ENCODE assay signal across 13 cellular contexts in the genomic region with DNA sequence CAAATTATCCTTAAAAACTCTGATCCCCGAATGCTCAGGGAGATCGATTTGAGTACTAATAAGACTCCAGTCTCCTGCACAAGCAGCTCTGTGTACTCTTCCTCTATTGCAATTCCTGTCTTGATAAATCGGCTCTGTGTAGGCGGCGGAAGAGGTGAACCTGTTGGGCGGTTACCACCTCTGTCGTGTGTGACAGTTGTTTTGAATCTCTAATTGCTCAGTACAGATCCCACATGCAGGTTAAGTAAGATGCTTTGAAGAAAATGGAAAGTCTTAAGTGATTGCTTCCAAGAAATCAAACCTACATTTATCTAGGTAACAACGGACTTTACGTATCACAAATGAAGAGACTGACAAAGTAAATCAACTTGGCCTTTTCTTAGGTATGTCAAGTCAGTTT. TPM values are rescaled to one million over a fixed set of nuclear protein-coding genes. Genes with fewer than 3 reads are reported as not detected.
DNase-seq lines count a peak whose midpoint lies in the region; ATAC-seq and TF ChIP-seq lines count a peak whose summit lies in the region.
"Had no signal": no experiment of that assay in that cellular context is flagged by ENCODE, and none has a peak within 500 bp of the region (broad histone marks: within the 10 kb centered on the region; RNA-seq: fewer than 3 reads in every experiment).

No MANE protein-coding gene starts in this region.

- H3K4me3 ChIP-seq in heart right ventricle: no peak overlapping the region
- H3K4me3 ChIP-seq: BLaER1 had no signal

- CTCF ChIA-PET in WTC11 (lab: Charles Lee): no interaction called here

- no peak overlapping the region for H3K4me3 Mint-ChIP-seq in activated naive CD8-positive, alpha-beta T cell treated with anti-CD3 and anti-CD28 coated beads, Interleukin-2, amount 50 U/mL, for 24 hours
- no peak overlapping the region for H3K4me3 Mint-ChIP-seq in WTC11
- H3K4me3 Mint-ChIP-seq: stimulated activated memory B cell treated with anti-CD40 and anti-IgM and Interleukin-4, amounts not matched to agents 10 μg/mL and 1 μg/mL and 100 μg/mL, for 72 hours had no signal

- 93 to 94% methylated on average over 9 of the region's 9 CpGs for WGBS in heart right ventricle, 2 donors

- H3K27me3 ChIP-seq in heart right ventricle: no peaks in the 10 kb centered on the region
- H3K27me3 ChIP-seq: BLaER1 had no signal

- TF ChIP-seq CTCF in WTC11 (IDR thresholded peaks at IDR 0.05) (no peak), heart right ventricle (IDR thresholded peaks at IDR 0.05) (no peak)

- peaks cover 0 to 70% (median 4%) of the 10 kb centered on the region in 9 donors for H3K36me3 ChIP-seq in heart right ventricle

- H3K27ac ChIP-seq in heart right ventricle: no peak overlapping the region
- H3K27ac ChIP-seq: BLaER1 had no signal

- peaks cover 0 to 9% (median 0%) of the 10 kb centered on the region in 9 donors for H3K4me1 ChIP-seq in heart right ventricle
- H3K4me1 ChIP-seq: BLaER1 had no signal

- H3K9me3 ChIP-seq in heart right ventricle: no peaks in the 10 kb centered on the region
- H3K9me3 ChIP-seq: BLaER1 had no signal

- POLR2A ChIA-PET in WTC11 (lab: Charles Lee): no interaction called here

- H3K9me3 Mint-ChIP-seq in activated naive CD8-positive, alpha-beta T cell treated with anti-CD3 and anti-CD28 coated beads, Interleukin-2, amount 50 U/mL, for 24 hours: no peaks in the 10 kb centered on the region
- no peaks in the 10 kb centered on the region for H3K9me3 Mint-ChIP-seq in WTC11
- H3K9me3 Mint-ChIP-seq: stimulated activated memory B cell treated with anti-CD40 and anti-IgM and Interleukin-4, amounts not matched to agents 10 μg/mL and 1 μg/mL and 100 μg/mL, for 72 hours had no signal

- ATAC-seq in activated naive CD8-positive, alpha-beta T cell treated with anti-CD3 and anti-CD28 coated beads, Interleukin-2, amount 50 U/mL, for 24 hours: peak; percentile 56
- ATAC-seq in WTC11: no peak
- no peak for ATAC-seq in heart right ventricle
- ATAC-seq: stimulated activated memory B cell treated with anti-CD40 and anti-IgM and Interleukin-4, amounts not matched to agents 10 μg/mL and 1 μg/mL and 100 μg/mL, for 72 hours had no signal

- DNase-seq in T follicular helper cell (ENCODE audit: low read depth): peak; percentile 51
- DNase-seq in activated CD4-positive, alpha-beta T cell treated with anti-CD3 and anti-CD28 coated beads, Interleukin-2, amount 50 U/mL, for 48 hours: peak; percentile 66 to 76
- DNase-seq in activated naive CD8-positive, alpha-beta T cell treated with anti-CD3 and anti-CD28 coated beads, Interleukin-2, amount 50 U/mL, for 24 hours: no peak
- DNase-seq in stimulated activated CD4-positive, alpha-beta T cell treated with anti-CD3 and anti-CD28 coated beads, Interleukin-2, amount 100 ng/mL, for 48 hours: peak; percentile 48 to 53
- no peak for DNase-seq in middle frontal gyrus (ENCODE audit: extremely low spot score, low spot score)
- no peak for DNase-seq in WTC11 (ENCODE audit: low spot score)
- no peak for DNase-seq in heart right ventricle
- no peak for DNase-seq in midbrain (lab: John Stamatoyannopoulos, UW)
- DNase-seq: amniotic stem cell, Karpas-422, NCI-H2107 had no signal

- intact Hi-C loops in heart right ventricle (cut with DNase I): no loop called here

- H3K36me3 Mint-ChIP-seq in activated naive CD8-positive, alpha-beta T cell treated with anti-CD3 and anti-CD28 coated beads, Interleukin-2, amount 50 U/mL, for 24 hours (ENCODE audit: low read depth): peaks cover 33% of the 10 kb centered on the region
- H3K36me3 Mint-ChIP-seq in WTC11: peaks cover 7% of the 10 kb centered on the region

- H3K27ac Mint-ChIP-seq in activated naive CD8-positive, alpha-beta T cell treated with anti-CD3 and anti-CD28 coated beads, Interleukin-2, amount 50 U/mL, for 24 hours: peak overlapping the region; percentile 21
- no peak overlapping the region; the same call in 1 of the 2 replicates for H3K27ac Mint-ChIP-seq in WTC11
- H3K27ac Mint-ChIP-seq: stimulated activated memory B cell treated with anti-CD40 and anti-IgM and Interleukin-4, amounts not matched to agents 10 μg/mL and 1 μg/mL and 100 μg/mL, for 72 hours had no signal

- H3K4me1 Mint-ChIP-seq in activated naive CD8-positive, alpha-beta T cell treated with anti-CD3 and anti-CD28 coated beads, Interleukin-2, amount 50 U/mL, for 24 hours: peaks cover 4% of the 10 kb centered on the region
- H3K4me1 Mint-ChIP-seq in WTC11: peaks cover 6% of the 10 kb centered on the region
- H3K4me1 Mint-ChIP-seq: stimulated activated memory B cell treated with anti-CD40 and anti-IgM and Interleukin-4, amounts not matched to agents 10 μg/mL and 1 μg/mL and 100 μg/mL, for 72 hours had no signal

- no peaks in the 10 kb centered on the region for H3K27me3 Mint-ChIP-seq in activated naive CD8-positive, alpha-beta T cell treated with anti-CD3 and anti-CD28 coated beads, Interleukin-2, amount 50 U/mL, for 24 hours
- no peaks in the 10 kb centered on the region for H3K27me3 Mint-ChIP-seq in WTC11 (ENCODE audit: low read depth)
- H3K27me3 Mint-ChIP-seq: stimulated activated memory B cell treated with anti-CD40 and anti-IgM and Interleukin-4, amounts not matched to agents 10 μg/mL and 1 μg/mL and 100 μg/mL, for 72 hours had no signal

TF ChIP-seq in WTC11, 78 proteins besides CTCF, POLR2A, EP300 and RAD21 (continues in another document):
- TF ChIP-seq OVOL2 (CRISPR knock-in tag; IDR thresholded peaks at IDR 0.05; ENCODE audit: borderline replicate concordance): no peak
- no peak for TF ChIP-seq SP1 (CRISPR knock-in tag; conservative IDR thresholded peaks at IDR 0.05)
- TF ChIP-seq SMAD3 (CRISPR knock-in tag; IDR thresholded peaks at IDR 0.05; ENCODE audit: borderline replicate concordance): no peak
- TF ChIP-seq, protein P1, sequence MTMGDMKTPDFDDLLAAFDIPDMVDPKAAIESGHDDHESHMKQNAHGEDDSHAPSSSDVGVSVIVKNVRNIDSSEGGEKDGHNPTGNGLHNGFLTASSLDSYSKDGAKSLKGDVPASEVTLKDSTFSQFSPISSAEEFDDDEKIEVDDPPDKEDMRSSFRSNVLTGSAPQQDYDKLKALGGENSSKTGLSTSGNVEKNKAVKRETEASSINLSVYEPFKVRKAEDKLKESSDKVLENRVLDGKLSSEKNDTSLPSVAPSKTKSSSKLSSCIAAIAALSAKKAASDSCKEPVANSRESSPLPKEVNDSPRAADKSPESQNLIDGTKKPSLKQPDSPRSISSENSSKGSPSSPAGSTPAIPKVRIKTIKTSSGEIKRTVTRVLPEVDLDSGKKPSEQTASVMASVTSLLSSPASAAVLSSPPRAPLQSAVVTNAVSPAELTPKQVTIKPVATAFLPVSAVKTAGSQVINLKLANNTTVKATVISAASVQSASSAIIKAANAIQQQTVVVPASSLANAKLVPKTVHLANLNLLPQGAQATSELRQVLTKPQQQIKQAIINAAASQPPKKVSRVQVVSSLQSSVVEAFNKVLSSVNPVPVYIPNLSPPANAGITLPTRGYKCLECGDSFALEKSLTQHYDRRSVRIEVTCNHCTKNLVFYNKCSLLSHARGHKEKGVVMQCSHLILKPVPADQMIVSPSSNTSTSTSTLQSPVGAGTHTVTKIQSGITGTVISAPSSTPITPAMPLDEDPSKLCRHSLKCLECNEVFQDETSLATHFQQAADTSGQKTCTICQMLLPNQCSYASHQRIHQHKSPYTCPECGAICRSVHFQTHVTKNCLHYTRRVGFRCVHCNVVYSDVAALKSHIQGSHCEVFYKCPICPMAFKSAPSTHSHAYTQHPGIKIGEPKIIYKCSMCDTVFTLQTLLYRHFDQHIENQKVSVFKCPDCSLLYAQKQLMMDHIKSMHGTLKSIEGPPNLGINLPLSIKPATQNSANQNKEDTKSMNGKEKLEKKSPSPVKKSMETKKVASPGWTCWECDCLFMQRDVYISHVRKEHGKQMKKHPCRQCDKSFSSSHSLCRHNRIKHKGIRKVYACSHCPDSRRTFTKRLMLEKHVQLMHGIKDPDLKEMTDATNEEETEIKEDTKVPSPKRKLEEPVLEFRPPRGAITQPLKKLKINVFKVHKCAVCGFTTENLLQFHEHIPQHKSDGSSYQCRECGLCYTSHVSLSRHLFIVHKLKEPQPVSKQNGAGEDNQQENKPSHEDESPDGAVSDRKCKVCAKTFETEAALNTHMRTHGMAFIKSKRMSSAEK (CRISPR knock-in tag; IDR thresholded peaks at IDR 0.05; ENCODE audit: borderline replicate concordance): no peak
- TF ChIP-seq, protein P2, sequence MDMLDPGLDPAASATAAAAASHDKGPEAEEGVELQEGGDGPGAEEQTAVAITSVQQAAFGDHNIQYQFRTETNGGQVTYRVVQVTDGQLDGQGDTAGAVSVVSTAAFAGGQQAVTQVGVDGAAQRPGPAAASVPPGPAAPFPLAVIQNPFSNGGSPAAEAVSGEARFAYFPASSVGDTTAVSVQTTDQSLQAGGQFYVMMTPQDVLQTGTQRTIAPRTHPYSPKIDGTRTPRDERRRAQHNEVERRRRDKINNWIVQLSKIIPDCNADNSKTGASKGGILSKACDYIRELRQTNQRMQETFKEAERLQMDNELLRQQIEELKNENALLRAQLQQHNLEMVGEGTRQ (CRISPR knock-in tag; IDR thresholded peaks at IDR 0.05): no peak
- TF ChIP-seq, protein P3, sequence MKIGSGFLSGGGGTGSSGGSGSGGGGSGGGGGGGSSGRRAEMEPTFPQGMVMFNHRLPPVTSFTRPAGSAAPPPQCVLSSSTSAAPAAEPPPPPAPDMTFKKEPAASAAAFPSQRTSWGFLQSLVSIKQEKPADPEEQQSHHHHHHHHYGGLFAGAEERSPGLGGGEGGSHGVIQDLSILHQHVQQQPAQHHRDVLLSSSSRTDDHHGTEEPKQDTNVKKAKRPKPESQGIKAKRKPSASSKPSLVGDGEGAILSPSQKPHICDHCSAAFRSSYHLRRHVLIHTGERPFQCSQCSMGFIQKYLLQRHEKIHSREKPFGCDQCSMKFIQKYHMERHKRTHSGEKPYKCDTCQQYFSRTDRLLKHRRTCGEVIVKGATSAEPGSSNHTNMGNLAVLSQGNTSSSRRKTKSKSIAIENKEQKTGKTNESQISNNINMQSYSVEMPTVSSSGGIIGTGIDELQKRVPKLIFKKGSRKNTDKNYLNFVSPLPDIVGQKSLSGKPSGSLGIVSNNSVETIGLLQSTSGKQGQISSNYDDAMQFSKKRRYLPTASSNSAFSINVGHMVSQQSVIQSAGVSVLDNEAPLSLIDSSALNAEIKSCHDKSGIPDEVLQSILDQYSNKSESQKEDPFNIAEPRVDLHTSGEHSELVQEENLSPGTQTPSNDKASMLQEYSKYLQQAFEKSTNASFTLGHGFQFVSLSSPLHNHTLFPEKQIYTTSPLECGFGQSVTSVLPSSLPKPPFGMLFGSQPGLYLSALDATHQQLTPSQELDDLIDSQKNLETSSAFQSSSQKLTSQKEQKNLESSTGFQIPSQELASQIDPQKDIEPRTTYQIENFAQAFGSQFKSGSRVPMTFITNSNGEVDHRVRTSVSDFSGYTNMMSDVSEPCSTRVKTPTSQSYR (CRISPR knock-in tag; IDR thresholded peaks at IDR 0.05): no peak
- TF ChIP-seq, protein P4, sequence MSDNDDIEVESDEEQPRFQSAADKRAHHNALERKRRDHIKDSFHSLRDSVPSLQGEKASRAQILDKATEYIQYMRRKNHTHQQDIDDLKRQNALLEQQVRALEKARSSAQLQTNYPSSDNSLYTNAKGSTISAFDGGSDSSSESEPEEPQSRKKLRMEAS (CRISPR knock-in tag; IDR thresholded peaks at IDR 0.05): no peak

RNA-seq across cellular contexts. Expression of gene COA6, which starts 35.5 kb away (rescaled TPM):
- 41.6 to 47.9 TPM (median 44.3 TPM) in 3 replicates for total RNA-seq in WTC11 (2021)
- total RNA-seq in heart right ventricle: 10 to 100 TPM; 23.4 to 48.4 (median 29.1) TPM
- 10 to 100 TPM; 95.3 to 98.5 TPM for polyA plus RNA-seq in heart right ventricle

Comparison
In these comparisons a context has a peak if more than half of its experiments do, and no peak if none do; other contexts are left out.
1. DNase-seq: peak in T follicular helper cell (single experiment), activated CD4-positive, alpha-beta T cell treated with anti-CD3 and anti-CD28 coated beads, Interleukin-2, amount 50 U/mL, for 48 hours (2 of 2) and stimulated activated CD4-positive, alpha-beta T cell treated with anti-CD3 and anti-CD28 coated beads, Interleukin-2, amount 100 ng/mL, for 48 hours (2 of 2); none in activated naive CD8-positive, alpha-beta T cell treated with anti-CD3 and anti-CD28 coated beads, Interleukin-2, amount 50 U/mL, for 24 hours (single experiment), middle frontal gyrus (single experiment), WTC11 (single experiment), heart right ventricle (0 of 2) and midbrain (single experiment).